In genomic region chr16:27843800-27844199, GRCh38 we compare ENCODE assay signal across 21 cellular contexts.
"Had no signal": no experiment of that assay in that cellular context is flagged by ENCODE, and none has a peak within 500 bp of the region (broad histone marks: within the 10 kb centered on the region; RNA-seq: fewer than 3 reads in every experiment).

No MANE protein-coding gene starts in this region.

- H3K27ac ChIP-seq: foreskin keratinocyte, left ventricle myocardium inferior, psoas muscle, skin epidermis, tibial nerve, vagina had no signal

- ATAC-seq: activated CD4-positive, alpha-beta T cell treated with anti-CD3 and anti-CD28 coated beads for 36 hours; foreskin keratinocyte; mucosa of descending colon; psoas muscle; right cardiac atrium; WTC11 had no signal

- H3K36me3 ChIP-seq: left ventricle myocardium inferior, tibial nerve, vagina had no signal

- H3K4me1 ChIP-seq: foreskin keratinocyte, left ventricle myocardium inferior, psoas muscle, tibial nerve, vagina had no signal

- H3K4me3 ChIP-seq: left ventricle myocardium inferior, mucosa of descending colon, psoas muscle, skin epidermis, tibial nerve, vagina had no signal

- H3K27me3 ChIP-seq: foreskin keratinocyte, tibial nerve, vagina had no signal

- H3K9me3 ChIP-seq: left ventricle myocardium inferior, mucosa of descending colon, psoas muscle, vagina had no signal

- DNase-seq: activated CD4-positive, alpha-beta T cell treated with anti-CD3 and anti-CD28 coated beads for 36 hours; activated CD4-positive, alpha-beta T cell treated with anti-CD3 and anti-CD28 coated beads, Interleukin-2, amount 50 U/mL, for 48 hours; activated naive CD4-positive, alpha-beta T cell; activated naive CD8-positive, alpha-beta T cell treated with anti-CD3 and anti-CD28 coated beads for 36 hours; activated T-cell treated with anti-CD3 and anti-CD28 coated beads for 4 hours; amniotic stem cell; foreskin keratinocyte; glutamatergic neuron; hippocampal formation; kidney; left ventricle myocardium inferior; mucosa of descending colon; naive B cell; stimulated activated CD4-positive, alpha-beta T cell treated with anti-CD3 and anti-CD28 coated beads, Interleukin-15, amount 100 ng/mL, for 24 hours; stimulated activated CD4-positive, alpha-beta T cell treated with anti-CD3 and anti-CD28 coated beads, Interleukin-2, amount 100 ng/mL, for 48 hours had no signal
